In genomic region chr6:29763491-29764289, GRCh38 we compare ENCODE assay signal across 11 cellular contexts. TPM values are rescaled to one million over a fixed set of nuclear protein-coding genes. Genes with fewer than 3 reads are reported as not detected.
DNase-seq lines count a peak whose midpoint lies in the region; ATAC-seq and TF ChIP-seq lines count a peak whose summit lies in the region.
"Had no signal": no experiment of that assay in that cellular context is flagged by ENCODE, and none has a peak within 500 bp of the region (broad histone marks: within the 10 kb centered on the region; RNA-seq: fewer than 3 reads in every experiment).

No MANE protein-coding gene starts in this region.

- in situ Hi-C loops in brain microvascular endothelial cell (cut with HindIII; ENCODE audit: low pct_ligation_motif_present, low sequenced_read_pairs) = no loop called here

- H3K4me3 ChIP-seq in brain microvascular endothelial cell (ENCODE audit: low read depth, low read length) = no peak overlapping the region
- no peak overlapping the region for H3K4me3 ChIP-seq in kidney epithelial cell (ENCODE audit: low read depth, low read length)
- H3K4me3 ChIP-seq in BE2C (ENCODE audit: low read depth, low read length) = no peak overlapping the region
- H3K4me3 ChIP-seq: coronary artery had no signal

- H3K36me3 ChIP-seq in brain microvascular endothelial cell (replicated peaks) (no peaks in the 10 kb centered on the region), kidney epithelial cell (ENCODE audit: control insufficient read depth, insufficient read depth, low read length) (no peaks in the 10 kb centered on the region), BE2C (no peaks in the 10 kb centered on the region)

- H3K27me3 ChIP-seq in brain microvascular endothelial cell (replicated peaks) (no peaks in the 10 kb centered on the region), kidney epithelial cell (ENCODE audit: control insufficient read depth, insufficient read depth, low read length) (no peaks in the 10 kb centered on the region), BE2C (no peaks in the 10 kb centered on the region)
- no peaks in the 10 kb centered on the region for H3K27me3 ChIP-seq in CD4-positive, alpha-beta T cell (ENCODE audit: control insufficient read depth, insufficient read depth, low read length)

- no peaks in the 10 kb centered on the region for H3K36me3 Mint-ChIP-seq in CD4-positive, alpha-beta T cell (ENCODE audit: low read depth)

- no peak overlapping the region for H3K27ac ChIP-seq in brain microvascular endothelial cell
- no peak overlapping the region for H3K27ac ChIP-seq in CD4-positive, alpha-beta T cell (ENCODE audit: low read depth, low read length)

- H3K27me3 Mint-ChIP-seq in CD4-positive, alpha-beta T cell = peaks cover 10% of the 10 kb centered on the region

- peak; percentile 57 for DNase-seq in ELR (ENCODE audit: low read depth)
- DNase-seq in MV-4-11 (lab: John Stamatoyannopoulos, UW) = peak; percentile 69
- peak; percentile 62 for DNase-seq in brain microvascular endothelial cell
- DNase-seq in kidney epithelial cell (ENCODE audit: low read depth) = peak; percentile 92
- DNase-seq in CD4-positive, alpha-beta T cell = no peak
- DNase-seq in BE2C = no peak
- DNase-seq in NCI-H2227 treated with DMSO at 0.1 percent for 48 hours (lab: John Stamatoyannopoulos, UW) = no peak
- DNase-seq: NCI-H187 had no signal

- intact Hi-C loops in CD4-positive, alpha-beta T cell (cut with DNase I, micrococcal nuclease) = no loop called here

- H3K27ac Mint-ChIP-seq in CD4-positive, alpha-beta T cell = no peak overlapping the region

- H3K9me3 ChIP-seq in CD4-positive, alpha-beta T cell (ENCODE audit: control insufficient read depth, low read length) = no peaks in the 10 kb centered on the region
- no peaks in the 10 kb centered on the region for H3K9me3 ChIP-seq in BE2C

- TF ChIP-seq CTCF in brain microvascular endothelial cell (IDR thresholded peaks at IDR 0.05; ENCODE audit: low read depth, low read length, missing control alignments) (no peak), kidney epithelial cell (IDR thresholded peaks at IDR 0.05; ENCODE audit: insufficient read depth, low read length, poor library complexity, severe bottlenecking) (no peak), BE2C (IDR thresholded peaks at IDR 0.05; ENCODE audit: low read depth, low read length) (no peak)
- TF ChIP-seq CTCF in CD4-positive, alpha-beta T cell (IDR thresholded peaks at IDR 0.05) = no peak

- H3K4me1 ChIP-seq in BE2C = no peaks in the 10 kb centered on the region

- H3K9me3 Mint-ChIP-seq in CD4-positive, alpha-beta T cell = no peaks in the 10 kb centered on the region

- POLR2A ChIA-PET in CD4-positive, alpha-beta T cell (lab: Charles Lee) = no interaction called here

- ATAC-seq in CD4-positive, alpha-beta T cell (ENCODE audit: poor library complexity) = no peak
- ATAC-seq in GM19455 (IDR thresholded peaks at IDR 0.05; ENCODE audit: unreplicated experiment) = no peak
- ATAC-seq: naive thymus-derived CD4-positive, alpha-beta T cell had no signal

- H3K4me3 Mint-ChIP-seq in CD4-positive, alpha-beta T cell = no peak overlapping the region

- CTCF ChIA-PET in CD4-positive, alpha-beta T cell (lab: Charles Lee) = no interaction called here

- peaks cover 5% of the 10 kb centered on the region for H3K4me1 Mint-ChIP-seq in CD4-positive, alpha-beta T cell (ENCODE audit: low read depth)

RNA-seq across cellular contexts. Expression of gene HLA-F, which starts 40.5 kb away (rescaled TPM):
- 9.0 TPM in 2 replicates for total RNA-seq in kidney epithelial cell
- total RNA-seq in CD4-positive, alpha-beta T cell = 100 to 1,000 TPM; 560 TPM
- polyA plus RNA-seq in BE2C (2012; ENCODE audit: insufficient read depth, insufficient read length, low read depth) = 0.65 TPM

Comparison
In these comparisons a context has a peak if more than half of its experiments do, and no peak if none do; other contexts are left out.
1. DNase-seq: peak in ELR (single experiment), MV-4-11 (single experiment), brain microvascular endothelial cell (single experiment) and kidney epithelial cell (single experiment); none in CD4-positive, alpha-beta T cell (0 of 10), BE2C (single experiment) and NCI-H2227 treated with DMSO at 0.1 percent for 48 hours (single experiment).
2. RNA of gene HLA-F, which starts 40.5 kb away (total RNA-seq): 560 TPM in CD4-positive, alpha-beta T cell; 9.0 TPM in kidney epithelial cell; every median in the first group is over 10 times any median in the second.